ENCODE assay signal across 9 cellular contexts in the genomic region with DNA sequence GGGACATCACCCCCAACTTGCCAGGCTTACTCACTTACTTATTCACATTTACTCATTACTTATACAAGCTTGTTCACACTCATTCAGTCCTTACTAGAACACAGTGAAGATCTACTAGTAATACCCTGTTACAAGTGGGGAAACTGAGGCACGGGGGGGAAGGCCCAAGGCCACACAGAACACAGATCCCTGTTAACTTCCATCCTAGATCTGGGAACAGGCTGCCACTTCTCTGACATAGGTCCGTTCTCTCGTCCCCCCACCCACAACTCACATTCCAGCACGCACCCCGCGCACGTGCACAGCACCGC. TPM values are rescaled to one million over a fixed set of nuclear protein-coding genes. Genes with fewer than 3 reads are reported as not detected.
DNase-seq lines count a peak whose midpoint lies in the region; ATAC-seq, FAIRE-seq and TF ChIP-seq lines count a peak whose summit lies in the region.
"Had no signal": no experiment of that assay in that cellular context is flagged by ENCODE, and none has a peak within 500 bp of the region (broad histone marks: within the 10 kb centered on the region; RNA-seq: fewer than 3 reads in every experiment).

No MANE protein-coding gene starts in this region.

- 33% methylated on average over 8 of the region's 8 CpGs; no CpG with 5 or more reads in 1 of the 2 experiments for WGBS in endodermal cell (ENCODE audit: insufficient coverage in 1 of 2, insufficient read length in 1 of 2), 2 experiments

- H3K4me1 Mint-ChIP-seq in endodermal cell (peaks cover 8% of the 10 kb centered on the region), progenitor cell of endocrine pancreas (ENCODE audit: low read depth) (peaks cover 4% of the 10 kb centered on the region)

- no peak overlapping the region for H3K27ac Mint-ChIP-seq in endodermal cell
- no peak overlapping the region for H3K27ac Mint-ChIP-seq in progenitor cell of endocrine pancreas

- TF ChIP-seq CTCF in GM12864 (IDR thresholded peaks at IDR 0.05; ENCODE audit: low read depth, low read length, missing control alignments): no peak
- TF ChIP-seq CTCF in Peyer's patch (IDR thresholded peaks at IDR 0.05): no peak
- no peak for TF ChIP-seq CTCF in endodermal cell (conservative IDR thresholded peaks at IDR 0.05)
- no peak for TF ChIP-seq CTCF in progenitor cell of endocrine pancreas (IDR thresholded peaks at IDR 0.05; ENCODE audit: unreplicated experiment)
- no peak for TF ChIP-seq CTCF in kidney (IDR thresholded peaks at IDR 0.05; ENCODE audit: borderline replicate concordance, extremely low read depth, insufficient read depth)

- FAIRE-seq in kidney (lab: Jason Lieb, UNC): no peak

- H3K27me3 Mint-ChIP-seq in endodermal cell (ENCODE audit: insufficient read depth): peaks cover 40% of the 10 kb centered on the region
- H3K27me3 Mint-ChIP-seq in progenitor cell of endocrine pancreas: peaks cover 45% of the 10 kb centered on the region

- H3K27me3 ChIP-seq in Peyer's patch: no peaks in the 10 kb centered on the region
- H3K27me3 ChIP-seq in endodermal cell (ENCODE audit: control insufficient read depth, insufficient read depth, low read length, poor library complexity, severe bottlenecking): peaks cover 19% of the 10 kb centered on the region

- no peak for DNase-seq in GM12864 (ENCODE audit: low read depth)
- DNase-seq in Peyer's patch: no peak
- no peak for DNase-seq in endodermal cell
- DNase-seq in progenitor cell of endocrine pancreas (ENCODE audit: low spot score, unreplicated experiment): no peak
- DNase-seq in kidney: no peak
- DNase-seq in NCI-H146 treated with DMSO at 0.1 percent for 48 hours (lab: John Stamatoyannopoulos, UW; ENCODE audit: unreplicated experiment): no peak

- peaks cover 0 to 3% (median 0%) of the 10 kb centered on the region in 4 donors for H3K9me3 ChIP-seq in Peyer's patch
- H3K9me3 ChIP-seq in endodermal cell (ENCODE audit: control insufficient read depth, low read length): no peaks in the 10 kb centered on the region
- H3K9me3 ChIP-seq in kidney (ENCODE audit: control insufficient read depth in 1 of 2, low read length in 2 of 2): no peaks in the 10 kb centered on the region

- no peaks in the 10 kb centered on the region for H3K36me3 Mint-ChIP-seq in endodermal cell (ENCODE audit: low read depth)
- H3K36me3 Mint-ChIP-seq in progenitor cell of endocrine pancreas (ENCODE audit: insufficient read depth): no peaks in the 10 kb centered on the region
- H3K36me3 Mint-ChIP-seq: IgD-negative memory B cell had no signal

- ATAC-seq in esophagus mucosa (no peak), HG02623 (IDR thresholded peaks at IDR 0.05; ENCODE audit: unreplicated experiment) (no peak)

- peaks cover 4 to 51% (median 11%) of the 10 kb centered on the region in 4 donors for H3K4me1 ChIP-seq in Peyer's patch
- no peaks in the 10 kb centered on the region for H3K4me1 ChIP-seq in endodermal cell (ENCODE audit: control insufficient read depth, insufficient read depth, low read length)
- H3K4me1 ChIP-seq in kidney (ENCODE audit: control insufficient read depth in 1 of 2, insufficient read depth in 1 of 2, low read depth in 1 of 2, low read length in 2 of 2): peaks cover 0 to 10% of the 10 kb centered on the region in 2 donors

- TF ChIP-seq POLR2A in Peyer's patch (IDR thresholded peaks at IDR 0.05): no peak

- H3K4me3 Mint-ChIP-seq in endodermal cell (peak overlapping the region; percentile 54), progenitor cell of endocrine pancreas (ENCODE audit: low read depth) (peak overlapping the region; percentile 51)

- H3K9ac ChIP-seq in endodermal cell (ENCODE audit: extremely low read depth, low read length, poor library complexity, severe bottlenecking) (no peak overlapping the region), kidney (ENCODE audit: low read length in 2 of 2) (no peak overlapping the region)

- H3K9me3 Mint-ChIP-seq in endodermal cell (no peaks in the 10 kb centered on the region), progenitor cell of endocrine pancreas (ENCODE audit: low read depth) (no peaks in the 10 kb centered on the region)
- H3K9me3 Mint-ChIP-seq: IgD-negative memory B cell had no signal

- no peaks in the 10 kb centered on the region for H3K36me3 ChIP-seq in Peyer's patch
- H3K36me3 ChIP-seq in endodermal cell (ENCODE audit: control insufficient read depth, insufficient read depth, low read length): no peaks in the 10 kb centered on the region
- no peaks in the 10 kb centered on the region for H3K36me3 ChIP-seq in kidney (ENCODE audit: control insufficient read depth in 1 of 2, insufficient read depth in 2 of 2, low read length in 2 of 2)

- H3K27ac ChIP-seq in Peyer's patch: no peak overlapping the region
- H3K27ac ChIP-seq in endodermal cell (ENCODE audit: low read depth, low read length): no peak overlapping the region
- no peak overlapping the region for H3K27ac ChIP-seq in kidney (ENCODE audit: low read depth in 2 of 2, low read length in 2 of 2)

- intact Hi-C loops in kidney (cut with DNase I): loop anchor here (10.0 kb wide), 1 partner anchor 91 kb away; no protein-coding TSS in a partner anchor

- H3K4me3 ChIP-seq in GM12864 (ENCODE audit: low read depth, low read length): peak overlapping the region; percentile 14
- peak overlapping the region in 3 of 4 donors; percentile 30 to 46 (median 45) for H3K4me3 ChIP-seq in Peyer's patch
- H3K4me3 ChIP-seq in endodermal cell (ENCODE audit: low read length): peak overlapping the region; percentile 71
- H3K4me3 ChIP-seq in kidney (ENCODE audit: low read length in 2 of 2): no peak overlapping the region

RNA-seq across cellular contexts. Expression of a gene that starts 1.5 kb away (rescaled TPM):
- total RNA-seq in Peyer's patch (1 to 10 TPM in 2 of 4 donors, under 1 TPM in 1, not detected in 1; 0.88 to 4.8 (median 3.5) TPM), endodermal cell (1 to 10 TPM; 5.8 to 6.4 TPM), progenitor cell of endocrine pancreas (1.9 and 2.1 TPM in 2 replicates), kidney (3.5 TPM), esophagus mucosa (2.7 TPM)
- polyA plus RNA-seq in endodermal cell (2013, experiment 1 of 2): 6.4 TPM
- 7.2 TPM for polyA plus RNA-seq in endodermal cell (2013, experiment 2 of 2)
- polyA plus RNA-seq in kidney (ENCODE audit: insufficient read depth, low read depth, low replicate concordance): 5.8 TPM
- polyA plus RNA-seq: IgD-negative memory B cell had no signal

RNA-seq across cellular contexts. Expression of a gene that starts 12.4 kb away (rescaled TPM):
- total RNA-seq in Peyer's patch: 10 to 100 TPM; 31.5 to 91.6 (median 71.2) TPM
- 10 to 100 TPM; 19.6 to 36.8 TPM for total RNA-seq in endodermal cell
- 25.8 TPM for polyA plus RNA-seq in endodermal cell (2013, experiment 1 of 2)
- 20.2 TPM for polyA plus RNA-seq in endodermal cell (2013, experiment 2 of 2)
- total RNA-seq in progenitor cell of endocrine pancreas: 42.6 and 43.1 TPM in 2 replicates
- total RNA-seq in kidney: 37.6 TPM
- polyA plus RNA-seq in kidney (ENCODE audit: insufficient read depth, low read depth, low replicate concordance): 18.1 TPM
- 24.2 TPM for total RNA-seq in esophagus mucosa

RNA-seq across cellular contexts. Expression of a gene that starts 18.9 kb away (rescaled TPM):
- 10 to 100 TPM in 1 of 4 donors, 1 to 10 TPM in 3; 6.5 to 21.3 (median 9.0) TPM for total RNA-seq in Peyer's patch
- 1 to 10 TPM; 1.9 to 3.6 TPM for total RNA-seq in endodermal cell
- 2.1 TPM for polyA plus RNA-seq in endodermal cell (2013, experiment 1 of 2)
- polyA plus RNA-seq in endodermal cell (2013, experiment 2 of 2): 2.1 TPM
- 5.8 and 5.9 TPM in 2 replicates for total RNA-seq in progenitor cell of endocrine pancreas
- 4.2 TPM for total RNA-seq in kidney
- 4.1 TPM for polyA plus RNA-seq in kidney (ENCODE audit: insufficient read depth, low read depth, low replicate concordance)
- 1.8 TPM for total RNA-seq in esophagus mucosa
- polyA plus RNA-seq: IgD-negative memory B cell had no signal

RNA-seq across cellular contexts. Expression of a gene that starts 36.1 kb away (rescaled TPM):
- total RNA-seq in Peyer's patch (100 to 1,000 TPM in 3 of 4 donors, 10 to 100 TPM in 1; 90.8 to 329 (median 210) TPM), endodermal cell (not detected), progenitor cell of endocrine pancreas (not detected in 2 replicates), kidney (13.0 TPM), esophagus mucosa (56.9 TPM)
- not detected for polyA plus RNA-seq in endodermal cell (2013, experiment 1 of 2)
- not detected for polyA plus RNA-seq in endodermal cell (2013, experiment 2 of 2)
- polyA plus RNA-seq in kidney (ENCODE audit: insufficient read depth, low read depth, low replicate concordance): 58.4 TPM

RNA-seq across cellular contexts. Expression of a gene that starts 47.9 kb away (rescaled TPM):
- total RNA-seq in Peyer's patch: 100 to 1,000 TPM in 3 of 4 donors, 10 to 100 TPM in 1; 37.1 to 207 (median 155) TPM
- 1 to 10 TPM in 1 of 2 donors, not detected in 1; 1.3 TPM for total RNA-seq in endodermal cell
- polyA plus RNA-seq in endodermal cell (2013, experiment 1 of 2): 0.78 TPM
- 0.46 TPM for polyA plus RNA-seq in endodermal cell (2013, experiment 2 of 2)
- not detected in 2 replicates for total RNA-seq in progenitor cell of endocrine pancreas
- 3.0 TPM for total RNA-seq in kidney
- 6.5 TPM for polyA plus RNA-seq in kidney (ENCODE audit: insufficient read depth, low read depth, low replicate concordance)
- 104 TPM for total RNA-seq in esophagus mucosa
- polyA plus RNA-seq: IgD-negative memory B cell had no signal

Comparison
In these comparisons a context has a peak if more than half of its experiments do, and no peak if none do; other contexts are left out.
1. H3K4me3 ChIP-seq: peak in GM12864 (single experiment), Peyer's patch (3 of 4) and endodermal cell (single experiment); none in kidney (0 of 2).